In the genomic region with DNA sequence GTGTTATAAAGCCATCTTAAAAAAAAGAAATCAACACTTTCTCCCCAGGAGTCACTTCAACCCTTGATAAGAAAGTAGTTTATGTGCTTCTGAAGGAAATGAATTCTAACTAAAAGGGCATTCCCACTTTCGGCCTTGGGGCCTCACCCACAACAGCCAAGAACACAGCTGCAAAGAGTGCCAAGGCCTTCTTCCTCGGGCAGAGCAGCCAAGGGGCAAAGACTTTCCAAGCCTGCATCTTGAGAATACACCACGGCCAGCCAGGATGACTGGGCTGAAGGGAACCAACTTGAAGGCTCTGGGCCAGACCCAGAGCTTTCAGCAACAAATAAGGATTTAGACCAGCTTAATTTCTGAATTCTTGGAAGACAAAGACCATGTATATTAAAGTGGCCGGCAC, we compare ENCODE assay signal across 25 cellular contexts.
DNase-seq lines count a peak whose midpoint lies in the region; ATAC-seq and TF ChIP-seq lines count a peak whose summit lies in the region.
"Had no signal": no experiment of that assay in that cellular context is flagged by ENCODE, and none has a peak within 500 bp of the region (broad histone marks: within the 10 kb centered on the region; RNA-seq: fewer than 3 reads in every experiment).

No MANE protein-coding gene starts in this region.

- H3K27me3 Mint-ChIP-seq in activated naive CD4-positive, alpha-beta T cell treated with anti-CD3 and anti-CD28 coated beads, Interleukin-2, amount 10 ng/mL, durations not matched to agents 7 days and 5 days: no peaks in the 10 kb centered on the region
- H3K27me3 Mint-ChIP-seq: activated T-helper 17 cell treated with anti-CD3 and anti-CD28 coated beads, Interleukin-2, amount 50 U/mL, for 72 hours had no signal

- H3K27ac Mint-ChIP-seq in activated naive CD4-positive, alpha-beta T cell treated with anti-CD3 and anti-CD28 coated beads, Interleukin-2, amount 10 ng/mL, durations not matched to agents 7 days and 5 days: peak overlapping the region; percentile 5
- H3K27ac Mint-ChIP-seq: activated T-helper 17 cell treated with anti-CD3 and anti-CD28 coated beads, Interleukin-2, amount 50 U/mL, for 72 hours had no signal

- no peaks in the 10 kb centered on the region for H3K4me1 Mint-ChIP-seq in activated naive CD4-positive, alpha-beta T cell treated with anti-CD3 and anti-CD28 coated beads, Interleukin-2, amount 10 ng/mL, durations not matched to agents 7 days and 5 days

- no peak overlapping the region for H4K8ac ChIP-seq in neuronal stem cell (ENCODE audit: low read depth, low read length)

- H2BK5ac ChIP-seq in neuronal stem cell (ENCODE audit: low read length): no peak overlapping the region

- TF ChIP-seq EP300 in transverse colon (IDR thresholded peaks at IDR 0.05; ENCODE audit: low read depth): no peak

- H3K4me1 ChIP-seq in neuronal stem cell (ENCODE audit: control insufficient read depth in 2 of 2, insufficient read depth in 1 of 2, low read depth in 1 of 2, low read length in 2 of 2) (no peaks in the 10 kb centered on the region), transverse colon (peaks cover 0 to 4% (median 2%) of the 10 kb centered on the region in 4 donors)

- H3K4me2 ChIP-seq in neuronal stem cell (ENCODE audit: insufficient read depth, low read length, poor library complexity, severe bottlenecking): no peak overlapping the region
- H3K4me2 ChIP-seq: KMS-11 had no signal

- in situ Hi-C loops in transverse colon (cut with MboI; ENCODE audit: low pct_ligation_motif_present in 1 of 4, low pct_unique_long_range_greater_than_20kb in 1 of 4, low sequenced_read_pairs in 3 of 4): no loop called here

- WGBS in neuronal stem cell (ENCODE audit: extremely low coverage in 2 of 2, insufficient read length in 2 of 2, insufficient replicate concordance in 1 of 2), 2 donors: no CpG with 5 or more reads among the region's 4 CpGs
- 45 to 49% methylated on average over 2 to 4 of the region's 4 CpGs for WGBS in transverse colon (ENCODE audit: low coverage in 1 of 2), 2 donors

- peak overlapping the region; percentile 21 for H3K18ac ChIP-seq in neuronal stem cell (ENCODE audit: low read length)

- H3K9me3 ChIP-seq in neuronal stem cell (replicated peaks in 1 of 2; ENCODE audit: control insufficient read depth in 2 of 2, insufficient read depth in 1 of 2, low read depth in 1 of 2, low read length in 2 of 2) (no peaks in the 10 kb centered on the region), transverse colon (no peaks in the 10 kb centered on the region)
- H3K9me3 ChIP-seq: BE2C, suprapubic skin had no signal

- H2BK15ac ChIP-seq in neuronal stem cell (ENCODE audit: low read length): no peak overlapping the region

- TF ChIP-seq CTCF in fibroblast of the aortic adventitia (IDR thresholded peaks at IDR 0.05; ENCODE audit: insufficient read depth, low read length) (no peak), transverse colon (IDR thresholded peaks at IDR 0.05) (no peak)

- no peak overlapping the region for H4K91ac ChIP-seq in neuronal stem cell (ENCODE audit: low read depth, low read length, poor library complexity)

- H3K27ac ChIP-seq in neuronal stem cell (replicated peaks; ENCODE audit: low read length): no peak overlapping the region
- no peak overlapping the region for H3K27ac ChIP-seq in transverse colon
- H3K27ac ChIP-seq: KMS-11, suprapubic skin had no signal

- H3K36me3 Mint-ChIP-seq in activated naive CD4-positive, alpha-beta T cell treated with anti-CD3 and anti-CD28 coated beads, Interleukin-2, amount 10 ng/mL, durations not matched to agents 7 days and 5 days: peaks cover 38% of the 10 kb centered on the region

- CTCF ChIA-PET in activated naive CD4-positive, alpha-beta T cell treated with anti-CD3 and anti-CD28 coated beads, Interleukin-2, amount 10 ng/mL, durations not matched to agents 7 days and 5 days (lab: Charles Lee): no interaction called here

- H3K4me3 Mint-ChIP-seq in activated naive CD4-positive, alpha-beta T cell treated with anti-CD3 and anti-CD28 coated beads, Interleukin-2, amount 10 ng/mL, durations not matched to agents 7 days and 5 days: no peak overlapping the region
- H3K4me3 Mint-ChIP-seq: activated T-helper 17 cell treated with anti-CD3 and anti-CD28 coated beads, Interleukin-2, amount 50 U/mL, for 72 hours had no signal

- no peak overlapping the region for H3K23ac ChIP-seq in neuronal stem cell (ENCODE audit: low read depth, low read length, poor library complexity)

- no peak overlapping the region for H2BK12ac ChIP-seq in neuronal stem cell (ENCODE audit: low read length)

- H3K27me3 ChIP-seq in neuronal stem cell (ENCODE audit: control insufficient read depth in 3 of 3, insufficient read depth in 3 of 3, low read depth in 1 of 3, low read length in 3 of 3): no peaks in the 10 kb centered on the region
- no peaks in the 10 kb centered on the region for H3K27me3 ChIP-seq in transverse colon
- H3K27me3 ChIP-seq: BE2C, suprapubic skin had no signal

- H2AK5ac ChIP-seq in neuronal stem cell (ENCODE audit: low read depth, low read length): no peak overlapping the region

- DNase-seq in activated naive CD4-positive, alpha-beta T cell treated with anti-CD3 and anti-CD28 coated beads, Interleukin-2, amount 10 ng/mL, durations not matched to agents 7 days and 5 days: no peak
- no peak for DNase-seq in activated naive CD4-positive, alpha-beta T cell (lab: John Stamatoyannopoulos, UW)
- peak; percentile 27 for DNase-seq in fibroblast of the aortic adventitia (ENCODE audit: low read depth)
- DNase-seq in neuronal stem cell (ENCODE audit: low spot score): no peak
- DNase-seq in transverse colon: peak; percentile 23
- DNase-seq in NCI-H524 (lab: John Stamatoyannopoulos, UW): no peak
- no peak for DNase-seq in epidermal melanocyte (ENCODE audit: insufficient read length, low spot score)
- DNase-seq: 8988T; BE2C; Calu3; EL; foreskin melanocyte; H7; NCI-H1048; NCI-H2029 treated with DMSO at 0.1 percent for 48 hours; NCI-H510A treated with DMSO at 0.1 percent for 48 hours; SIG-M5; stimulated activated CD4-positive, alpha-beta T cell treated with anti-CD3 and anti-CD28 coated beads, Interleukin-4, amount 100 ng/mL, for 24 hours; T-helper 2 cell had no signal

- H3K4me3 ChIP-seq in fibroblast of the aortic adventitia (ENCODE audit: low read depth, low read length) (no peak overlapping the region), neuronal stem cell (ENCODE audit: low read length in 2 of 2) (no peak overlapping the region), transverse colon (no peak overlapping the region)
- H3K4me3 ChIP-seq: skin epidermis, suprapubic skin had no signal

- no peak overlapping the region for H2BK120ac ChIP-seq in neuronal stem cell (ENCODE audit: low read depth, low read length)

- no peak overlapping the region for H3K14ac ChIP-seq in neuronal stem cell (ENCODE audit: low read length)

- H3K9ac ChIP-seq in neuronal stem cell (ENCODE audit: low read depth, low read length, poor library complexity): no peak overlapping the region
- H3K9ac ChIP-seq: KMS-11 had no signal

- no peaks in the 10 kb centered on the region for H3K9me3 Mint-ChIP-seq in activated naive CD4-positive, alpha-beta T cell treated with anti-CD3 and anti-CD28 coated beads, Interleukin-2, amount 10 ng/mL, durations not matched to agents 7 days and 5 days
- H3K9me3 Mint-ChIP-seq: activated T-helper 17 cell treated with anti-CD3 and anti-CD28 coated beads, Interleukin-2, amount 50 U/mL, for 72 hours had no signal

- H3K36me3 ChIP-seq in neuronal stem cell (replicated peaks in 1 of 2; ENCODE audit: control insufficient read depth in 2 of 2, insufficient read depth in 2 of 2, low read length in 2 of 2) (no peaks in the 10 kb centered on the region), transverse colon (peaks cover 0 to 2% (median 0%) of the 10 kb centered on the region in 4 donors)
- H3K36me3 ChIP-seq: suprapubic skin had no signal

- no peak overlapping the region for H3K4ac ChIP-seq in neuronal stem cell (ENCODE audit: low read length)

- TF ChIP-seq POLR2A in transverse colon (IDR thresholded peaks at IDR 0.05): no peak

- H2AFZ ChIP-seq in neuronal stem cell (ENCODE audit: low read length): no peak overlapping the region

- intact Hi-C loops in transverse colon (cut with DNase I; ENCODE audit: low total_unique reads): no loop called here

- ATAC-seq in GM19397 (IDR thresholded peaks at IDR 0.05; ENCODE audit: unreplicated experiment): no peak
- ATAC-seq: activated CD4-positive, CD25-positive, alpha-beta regulatory T cell treated with anti-CD3 and anti-CD28 coated beads, Interleukin-2, amount 50 U/mL, for 24 hours; activated T-helper 17 cell treated with anti-CD3 and anti-CD28 coated beads, Interleukin-2, amount 50 U/mL, for 72 hours had no signal

- H3K79me1 ChIP-seq in neuronal stem cell (ENCODE audit: low read depth, low read length): no peaks in the 10 kb centered on the region

Comparison
In these comparisons a context has a peak if more than half of its experiments do, and no peak if none do; other contexts are left out.
1. DNase-seq: peak in fibroblast of the aortic adventitia (single experiment) and transverse colon (single experiment); none in activated naive CD4-positive, alpha-beta T cell treated with anti-CD3 and anti-CD28 coated beads, Interleukin-2, amount 10 ng/mL, durations not matched to agents 7 days and 5 days (single experiment), activated naive CD4-positive, alpha-beta T cell (0 of 4), neuronal stem cell (single experiment), NCI-H524 (0 of 2) and epidermal melanocyte (single experiment).